ENCODE assay signal across 1 cellular context in the genomic region with DNA sequence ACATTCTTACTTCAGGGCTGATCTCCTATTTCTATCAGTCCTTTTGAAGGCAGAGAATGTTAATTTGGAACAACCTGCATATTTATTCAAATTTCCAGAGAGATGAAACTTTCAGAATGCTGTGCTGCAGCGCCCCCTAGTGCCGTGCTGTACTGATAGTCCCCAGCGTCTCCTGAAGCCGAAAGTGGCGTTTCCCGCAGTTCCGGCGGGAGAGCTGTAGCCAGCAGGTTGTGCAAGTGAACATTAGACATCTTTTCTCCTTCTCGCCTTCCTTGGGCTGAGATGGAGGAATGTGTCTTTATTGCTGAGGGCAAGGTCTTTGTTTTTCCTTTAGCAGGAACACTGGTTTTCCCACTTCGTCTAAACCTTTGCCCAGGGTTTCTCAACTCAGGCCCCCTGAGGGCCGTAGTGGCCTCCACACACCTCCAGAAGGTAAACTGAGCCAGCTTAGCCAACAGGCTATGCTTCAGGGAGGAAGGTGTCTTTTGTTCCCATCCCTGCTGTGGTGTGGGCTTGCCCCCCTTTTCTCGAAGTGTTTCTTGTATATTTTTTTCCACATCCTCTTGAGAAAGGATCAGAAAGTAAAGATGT.
A peak's percentile ranks its signal among the peaks of the same experiment; 100 is the strongest.
TF ChIP-seq lines count a peak whose summit lies in the region.

No MANE protein-coding gene starts in this region.

TF ChIP-seq in HepG2, 621 proteins besides CTCF, POLR2A, EP300 and RAD21 (continued from another document and continues in another):
- TF ChIP-seq, protein P1, sequence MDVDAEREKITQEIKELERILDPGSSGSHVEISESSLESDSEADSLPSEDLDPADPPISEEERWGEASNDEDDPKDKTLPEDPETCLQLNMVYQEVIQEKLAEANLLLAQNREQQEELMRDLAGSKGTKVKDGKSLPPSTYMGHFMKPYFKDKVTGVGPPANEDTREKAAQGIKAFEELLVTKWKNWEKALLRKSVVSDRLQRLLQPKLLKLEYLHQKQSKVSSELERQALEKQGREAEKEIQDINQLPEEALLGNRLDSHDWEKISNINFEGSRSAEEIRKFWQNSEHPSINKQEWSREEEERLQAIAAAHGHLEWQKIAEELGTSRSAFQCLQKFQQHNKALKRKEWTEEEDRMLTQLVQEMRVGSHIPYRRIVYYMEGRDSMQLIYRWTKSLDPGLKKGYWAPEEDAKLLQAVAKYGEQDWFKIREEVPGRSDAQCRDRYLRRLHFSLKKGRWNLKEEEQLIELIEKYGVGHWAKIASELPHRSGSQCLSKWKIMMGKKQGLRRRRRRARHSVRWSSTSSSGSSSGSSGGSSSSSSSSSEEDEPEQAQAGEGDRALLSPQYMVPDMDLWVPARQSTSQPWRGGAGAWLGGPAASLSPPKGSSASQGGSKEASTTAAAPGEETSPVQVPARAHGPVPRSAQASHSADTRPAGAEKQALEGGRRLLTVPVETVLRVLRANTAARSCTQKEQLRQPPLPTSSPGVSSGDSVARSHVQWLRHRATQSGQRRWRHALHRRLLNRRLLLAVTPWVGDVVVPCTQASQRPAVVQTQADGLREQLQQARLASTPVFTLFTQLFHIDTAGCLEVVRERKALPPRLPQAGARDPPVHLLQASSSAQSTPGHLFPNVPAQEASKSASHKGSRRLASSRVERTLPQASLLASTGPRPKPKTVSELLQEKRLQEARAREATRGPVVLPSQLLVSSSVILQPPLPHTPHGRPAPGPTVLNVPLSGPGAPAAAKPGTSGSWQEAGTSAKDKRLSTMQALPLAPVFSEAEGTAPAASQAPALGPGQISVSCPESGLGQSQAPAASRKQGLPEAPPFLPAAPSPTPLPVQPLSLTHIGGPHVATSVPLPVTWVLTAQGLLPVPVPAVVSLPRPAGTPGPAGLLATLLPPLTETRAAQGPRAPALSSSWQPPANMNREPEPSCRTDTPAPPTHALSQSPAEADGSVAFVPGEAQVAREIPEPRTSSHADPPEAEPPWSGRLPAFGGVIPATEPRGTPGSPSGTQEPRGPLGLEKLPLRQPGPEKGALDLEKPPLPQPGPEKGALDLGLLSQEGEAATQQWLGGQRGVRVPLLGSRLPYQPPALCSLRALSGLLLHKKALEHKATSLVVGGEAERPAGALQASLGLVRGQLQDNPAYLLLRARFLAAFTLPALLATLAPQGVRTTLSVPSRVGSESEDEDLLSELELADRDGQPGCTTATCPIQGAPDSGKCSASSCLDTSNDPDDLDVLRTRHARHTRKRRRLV (CRISPR knock-in tag; IDR thresholded peaks at IDR 0.05) = peak; percentile 72; the same call in 1 of the 2 replicates
- TF ChIP-seq ZNF782 (CRISPR knock-in tag; IDR thresholded peaks at IDR 0.05; ENCODE audit: borderline replicate concordance) (no peak), ZNF780A (CRISPR knock-in tag; IDR thresholded peaks at IDR 0.05) (no peak), ZFX (CRISPR knock-in tag; IDR thresholded peaks at IDR 0.05; ENCODE audit: low read depth) (peak; percentile 48; the same call in 1 of the 2 replicates), ZMYM4 (CRISPR knock-in tag; IDR thresholded peaks at IDR 0.05) (peak; percentile 26; the same call in 1 of the 2 replicates), ZNF567 (CRISPR knock-in tag; IDR thresholded peaks at IDR 0.05; ENCODE audit: borderline replicate concordance) (peak; percentile 76; the same call in 1 of the 2 replicates), PHF21A (CRISPR knock-in tag; IDR thresholded peaks at IDR 0.05) (peak; percentile 20; the same call in 1 of the 2 replicates), U2AF1 (optimal IDR thresholded peaks at IDR 0.05; ENCODE audit: low read depth, low read length) (no peak), HNRNPK (IDR thresholded peaks at IDR 0.05; ENCODE audit: low read depth, low read length, poor library complexity, severe bottlenecking) (no peak), SSRP1 (CRISPR knock-in tag; IDR thresholded peaks at IDR 0.05) (no peak), JUNB (CRISPR knock-in tag; IDR thresholded peaks at IDR 0.05; ENCODE audit: borderline replicate concordance) (no peak), MTF2 (CRISPR knock-in tag; IDR thresholded peaks at IDR 0.05; ENCODE audit: borderline replicate concordance) (0 out of 2 replicates have a peak, but pooled peaks have one; percentile 66), SALL1 (CRISPR knock-in tag; IDR thresholded peaks at IDR 0.05) (peak; percentile 9; the same call in 1 of the 2 replicates), ZNF253 (CRISPR knock-in tag; IDR thresholded peaks at IDR 0.05; ENCODE audit: borderline replicate concordance) (no peak), ZNF430 (CRISPR knock-in tag; IDR thresholded peaks at IDR 0.05) (peak; percentile 55; the same call in 1 of the 2 replicates), ZNF44 (CRISPR knock-in tag; IDR thresholded peaks at IDR 0.05) (no peak), MXI1 (IDR thresholded peaks at IDR 0.05; ENCODE audit: borderline replicate concordance, low read depth, low read length) (peak; percentile 22; the same call in 1 of the 3 replicates), IRF2 (CRISPR knock-in tag; IDR thresholded peaks at IDR 0.05) (peak; percentile 35; the same call in 1 of the 2 replicates), ZFYVE20 (CRISPR knock-in tag; IDR thresholded peaks at IDR 0.05; ENCODE audit: borderline replicate concordance, low read depth) (no peak)
- TF ChIP-seq, protein P2, sequence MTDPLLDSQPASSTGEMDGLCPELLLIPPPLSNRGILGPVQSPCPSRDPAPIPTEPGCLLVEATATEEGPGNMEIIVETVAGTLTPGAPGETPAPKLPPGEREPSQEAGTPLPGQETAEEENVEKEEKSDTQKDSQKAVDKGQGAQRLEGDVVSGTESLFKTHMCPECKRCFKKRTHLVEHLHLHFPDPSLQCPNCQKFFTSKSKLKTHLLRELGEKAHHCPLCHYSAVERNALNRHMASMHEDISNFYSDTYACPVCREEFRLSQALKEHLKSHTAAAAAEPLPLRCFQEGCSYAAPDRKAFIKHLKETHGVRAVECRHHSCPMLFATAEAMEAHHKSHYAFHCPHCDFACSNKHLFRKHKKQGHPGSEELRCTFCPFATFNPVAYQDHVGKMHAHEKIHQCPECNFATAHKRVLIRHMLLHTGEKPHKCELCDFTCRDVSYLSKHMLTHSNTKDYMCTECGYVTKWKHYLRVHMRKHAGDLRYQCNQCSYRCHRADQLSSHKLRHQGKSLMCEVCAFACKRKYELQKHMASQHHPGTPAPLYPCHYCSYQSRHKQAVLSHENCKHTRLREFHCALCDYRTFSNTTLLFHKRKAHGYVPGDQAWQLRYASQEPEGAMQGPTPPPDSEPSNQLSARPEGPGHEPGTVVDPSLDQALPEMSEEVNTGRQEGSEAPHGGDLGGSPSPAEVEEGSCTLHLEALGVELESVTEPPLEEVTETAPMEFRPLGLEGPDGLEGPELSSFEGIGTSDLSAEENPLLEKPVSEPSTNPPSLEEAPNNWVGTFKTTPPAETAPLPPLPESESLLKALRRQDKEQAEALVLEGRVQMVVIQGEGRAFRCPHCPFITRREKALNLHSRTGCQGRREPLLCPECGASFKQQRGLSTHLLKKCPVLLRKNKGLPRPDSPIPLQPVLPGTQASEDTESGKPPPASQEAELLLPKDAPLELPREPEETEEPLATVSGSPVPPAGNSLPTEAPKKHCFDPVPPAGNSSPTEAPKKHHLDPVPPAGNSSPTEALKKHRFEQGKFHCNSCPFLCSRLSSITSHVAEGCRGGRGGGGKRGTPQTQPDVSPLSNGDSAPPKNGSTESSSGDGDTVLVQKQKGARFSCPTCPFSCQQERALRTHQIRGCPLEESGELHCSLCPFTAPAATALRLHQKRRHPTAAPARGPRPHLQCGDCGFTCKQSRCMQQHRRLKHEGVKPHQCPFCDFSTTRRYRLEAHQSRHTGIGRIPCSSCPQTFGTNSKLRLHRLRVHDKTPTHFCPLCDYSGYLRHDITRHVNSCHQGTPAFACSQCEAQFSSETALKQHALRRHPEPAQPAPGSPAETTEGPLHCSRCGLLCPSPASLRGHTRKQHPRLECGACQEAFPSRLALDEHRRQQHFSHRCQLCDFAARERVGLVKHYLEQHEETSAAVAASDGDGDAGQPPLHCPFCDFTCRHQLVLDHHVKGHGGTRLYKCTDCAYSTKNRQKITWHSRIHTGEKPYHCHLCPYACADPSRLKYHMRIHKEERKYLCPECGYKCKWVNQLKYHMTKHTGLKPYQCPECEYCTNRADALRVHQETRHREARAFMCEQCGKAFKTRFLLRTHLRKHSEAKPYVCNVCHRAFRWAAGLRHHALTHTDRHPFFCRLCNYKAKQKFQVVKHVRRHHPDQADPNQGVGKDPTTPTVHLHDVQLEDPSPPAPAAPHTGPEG (CRISPR knock-in tag; IDR thresholded peaks at IDR 0.05) = no peak
- TF ChIP-seq, protein P3, sequence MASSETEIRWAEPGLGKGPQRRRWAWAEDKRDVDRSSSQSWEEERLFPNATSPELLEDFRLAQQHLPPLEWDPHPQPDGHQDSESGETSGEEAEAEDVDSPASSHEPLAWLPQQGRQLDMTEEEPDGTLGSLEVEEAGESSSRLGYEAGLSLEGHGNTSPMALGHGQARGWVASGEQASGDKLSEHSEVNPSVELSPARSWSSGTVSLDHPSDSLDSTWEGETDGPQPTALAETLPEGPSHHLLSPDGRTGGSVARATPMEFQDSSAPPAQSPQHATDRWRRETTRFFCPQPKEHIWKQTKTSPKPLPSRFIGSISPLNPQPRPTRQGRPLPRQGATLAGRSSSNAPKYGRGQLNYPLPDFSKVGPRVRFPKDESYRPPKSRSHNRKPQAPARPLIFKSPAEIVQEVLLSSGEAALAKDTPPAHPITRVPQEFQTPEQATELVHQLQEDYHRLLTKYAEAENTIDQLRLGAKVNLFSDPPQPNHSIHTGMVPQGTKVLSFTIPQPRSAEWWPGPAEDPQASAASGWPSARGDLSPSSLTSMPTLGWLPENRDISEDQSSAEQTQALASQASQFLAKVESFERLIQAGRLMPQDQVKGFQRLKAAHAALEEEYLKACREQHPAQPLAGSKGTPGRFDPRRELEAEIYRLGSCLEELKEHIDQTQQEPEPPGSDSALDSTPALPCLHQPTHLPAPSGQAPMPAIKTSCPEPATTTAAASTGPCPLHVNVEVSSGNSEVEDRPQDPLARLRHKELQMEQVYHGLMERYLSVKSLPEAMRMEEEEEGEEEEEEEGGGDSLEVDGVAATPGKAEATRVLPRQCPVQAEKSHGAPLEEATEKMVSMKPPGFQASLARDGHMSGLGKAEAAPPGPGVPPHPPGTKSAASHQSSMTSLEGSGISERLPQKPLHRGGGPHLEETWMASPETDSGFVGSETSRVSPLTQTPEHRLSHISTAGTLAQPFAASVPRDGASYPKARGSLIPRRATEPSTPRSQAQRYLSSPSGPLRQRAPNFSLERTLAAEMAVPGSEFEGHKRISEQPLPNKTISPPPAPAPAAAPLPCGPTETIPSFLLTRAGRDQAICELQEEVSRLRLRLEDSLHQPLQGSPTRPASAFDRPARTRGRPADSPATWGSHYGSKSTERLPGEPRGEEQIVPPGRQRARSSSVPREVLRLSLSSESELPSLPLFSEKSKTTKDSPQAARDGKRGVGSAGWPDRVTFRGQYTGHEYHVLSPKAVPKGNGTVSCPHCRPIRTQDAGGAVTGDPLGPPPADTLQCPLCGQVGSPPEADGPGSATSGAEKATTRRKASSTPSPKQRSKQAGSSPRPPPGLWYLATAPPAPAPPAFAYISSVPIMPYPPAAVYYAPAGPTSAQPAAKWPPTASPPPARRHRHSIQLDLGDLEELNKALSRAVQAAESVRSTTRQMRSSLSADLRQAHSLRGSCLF (CRISPR knock-in tag; IDR thresholded peaks at IDR 0.05; ENCODE audit: borderline replicate concordance) = no peak
- TF ChIP-seq, protein P4, sequence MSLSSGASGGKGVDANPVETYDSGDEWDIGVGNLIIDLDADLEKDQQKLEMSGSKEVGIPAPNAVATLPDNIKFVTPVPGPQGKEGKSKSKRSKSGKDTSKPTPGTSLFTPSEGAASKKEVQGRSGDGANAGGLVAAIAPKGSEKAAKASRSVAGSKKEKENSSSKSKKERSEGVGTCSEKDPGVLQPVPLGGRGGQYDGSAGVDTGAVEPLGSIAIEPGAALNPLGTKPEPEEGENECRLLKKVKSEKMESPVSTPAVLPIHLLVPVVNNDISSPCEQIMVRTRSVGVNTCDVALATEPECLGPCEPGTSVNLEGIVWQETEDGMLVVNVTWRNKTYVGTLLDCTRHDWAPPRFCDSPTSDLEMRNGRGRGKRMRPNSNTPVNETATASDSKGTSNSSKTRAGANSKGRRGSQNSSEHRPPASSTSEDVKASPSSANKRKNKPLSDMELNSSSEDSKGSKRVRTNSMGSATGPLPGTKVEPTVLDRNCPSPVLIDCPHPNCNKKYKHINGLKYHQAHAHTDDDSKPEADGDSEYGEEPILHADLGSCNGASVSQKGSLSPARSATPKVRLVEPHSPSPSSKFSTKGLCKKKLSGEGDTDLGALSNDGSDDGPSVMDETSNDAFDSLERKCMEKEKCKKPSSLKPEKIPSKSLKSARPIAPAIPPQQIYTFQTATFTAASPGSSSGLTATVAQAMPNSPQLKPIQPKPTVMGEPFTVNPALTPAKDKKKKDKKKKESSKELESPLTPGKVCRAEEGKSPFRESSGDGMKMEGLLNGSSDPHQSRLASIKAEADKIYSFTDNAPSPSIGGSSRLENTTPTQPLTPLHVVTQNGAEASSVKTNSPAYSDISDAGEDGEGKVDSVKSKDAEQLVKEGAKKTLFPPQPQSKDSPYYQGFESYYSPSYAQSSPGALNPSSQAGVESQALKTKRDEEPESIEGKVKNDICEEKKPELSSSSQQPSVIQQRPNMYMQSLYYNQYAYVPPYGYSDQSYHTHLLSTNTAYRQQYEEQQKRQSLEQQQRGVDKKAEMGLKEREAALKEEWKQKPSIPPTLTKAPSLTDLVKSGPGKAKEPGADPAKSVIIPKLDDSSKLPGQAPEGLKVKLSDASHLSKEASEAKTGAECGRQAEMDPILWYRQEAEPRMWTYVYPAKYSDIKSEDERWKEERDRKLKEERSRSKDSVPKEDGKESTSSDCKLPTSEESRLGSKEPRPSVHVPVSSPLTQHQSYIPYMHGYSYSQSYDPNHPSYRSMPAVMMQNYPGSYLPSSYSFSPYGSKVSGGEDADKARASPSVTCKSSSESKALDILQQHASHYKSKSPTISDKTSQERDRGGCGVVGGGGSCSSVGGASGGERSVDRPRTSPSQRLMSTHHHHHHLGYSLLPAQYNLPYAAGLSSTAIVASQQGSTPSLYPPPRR (CRISPR knock-in tag; IDR thresholded peaks at IDR 0.05; ENCODE audit: borderline replicate concordance) = 0 out of 2 replicates have a peak, but pooled peaks have one; percentile 30
- TF ChIP-seq, protein P5, sequence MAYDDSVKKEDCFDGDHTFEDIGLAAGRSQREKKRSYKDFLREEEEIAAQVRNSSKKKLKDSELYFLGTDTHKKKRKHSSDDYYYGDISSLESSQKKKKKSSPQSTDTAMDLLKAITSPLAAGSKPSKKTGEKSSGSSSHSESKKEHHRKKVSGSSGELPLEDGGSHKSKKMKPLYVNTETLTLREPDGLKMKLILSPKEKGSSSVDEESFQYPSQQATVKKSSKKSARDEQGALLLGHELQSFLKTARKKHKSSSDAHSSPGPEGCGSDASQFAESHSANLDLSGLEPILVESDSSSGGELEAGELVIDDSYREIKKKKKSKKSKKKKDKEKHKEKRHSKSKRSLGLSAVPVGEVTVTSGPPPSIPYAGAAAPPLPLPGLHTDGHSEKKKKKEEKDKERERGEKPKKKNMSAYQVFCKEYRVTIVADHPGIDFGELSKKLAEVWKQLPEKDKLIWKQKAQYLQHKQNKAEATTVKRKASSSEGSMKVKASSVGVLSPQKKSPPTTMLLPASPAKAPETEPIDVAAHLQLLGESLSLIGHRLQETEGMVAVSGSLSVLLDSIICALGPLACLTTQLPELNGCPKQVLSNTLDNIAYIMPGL (CRISPR knock-in tag; IDR thresholded peaks at IDR 0.05; ENCODE audit: borderline replicate concordance in 1 of 2, low read depth in 1 of 2) = peak; percentile 87; a peak in 3 of 4 replicates
- TF ChIP-seq, protein P6, sequence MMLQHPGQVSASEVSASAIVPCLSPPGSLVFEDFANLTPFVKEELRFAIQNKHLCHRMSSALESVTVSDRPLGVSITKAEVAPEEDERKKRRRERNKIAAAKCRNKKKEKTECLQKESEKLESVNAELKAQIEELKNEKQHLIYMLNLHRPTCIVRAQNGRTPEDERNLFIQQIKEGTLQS (CRISPR knock-in tag; IDR thresholded peaks at IDR 0.05) = no peak
